1 cellular context compared by ENCODE assay signal in the genomic region with DNA sequence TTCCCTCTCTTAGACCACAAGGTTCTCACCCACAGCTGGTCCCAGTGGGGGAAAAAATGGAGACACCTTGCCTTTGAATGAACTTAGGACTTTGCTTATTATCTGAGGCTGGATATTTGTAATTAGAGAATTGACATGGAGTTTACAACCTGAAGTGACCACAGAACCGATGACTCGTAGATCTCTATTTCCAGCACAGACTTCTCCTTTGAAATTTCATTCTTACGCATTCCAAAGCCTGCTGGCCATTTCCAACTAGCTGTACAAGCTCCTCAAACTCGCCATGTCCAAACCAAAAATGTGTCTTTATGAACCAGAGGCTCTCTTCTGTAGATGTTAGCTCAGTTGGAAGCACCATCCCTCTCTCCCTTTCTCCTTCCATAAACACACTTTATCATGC.
A peak's percentile ranks its signal among the peaks of the same experiment; 100 is the strongest.
TF ChIP-seq lines count a peak whose summit lies in the region.

No MANE protein-coding gene starts in this region.

TF ChIP-seq in endothelial cell of umbilical vein, 7 proteins besides CTCF, POLR2A, EP300 and RAD21:
- TF ChIP-seq JUN (IDR thresholded peaks at IDR 0.05; ENCODE audit: borderline replicate concordance, insufficient read depth, insufficient read length, low read depth), result no peak
- no peak for TF ChIP-seq GATA2 (IDR thresholded peaks at IDR 0.05; ENCODE audit: insufficient read depth, insufficient read length, low read depth, low read length)
- TF ChIP-seq MYC (IDR thresholded peaks at IDR 0.05; ENCODE audit: low read depth, low read length), result no peak
- TF ChIP-seq, protein P1, sequence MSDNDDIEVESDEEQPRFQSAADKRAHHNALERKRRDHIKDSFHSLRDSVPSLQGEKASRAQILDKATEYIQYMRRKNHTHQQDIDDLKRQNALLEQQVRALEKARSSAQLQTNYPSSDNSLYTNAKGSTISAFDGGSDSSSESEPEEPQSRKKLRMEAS (IDR thresholded peaks at IDR 0.05; ENCODE audit: insufficient read depth, insufficient read length), result no peak
- TF ChIP-seq EZH2 (IDR thresholded peaks at IDR 0.05; ENCODE audit: borderline replicate concordance, low read depth, low read length, severe bottlenecking), result no peak
- TF ChIP-seq FOS (IDR thresholded peaks at IDR 0.05; ENCODE audit: borderline replicate concordance, insufficient read depth, low read length), result peak; percentile 29
